Comparison of ENCODE assay signal across 22 cellular contexts in the genomic region with DNA sequence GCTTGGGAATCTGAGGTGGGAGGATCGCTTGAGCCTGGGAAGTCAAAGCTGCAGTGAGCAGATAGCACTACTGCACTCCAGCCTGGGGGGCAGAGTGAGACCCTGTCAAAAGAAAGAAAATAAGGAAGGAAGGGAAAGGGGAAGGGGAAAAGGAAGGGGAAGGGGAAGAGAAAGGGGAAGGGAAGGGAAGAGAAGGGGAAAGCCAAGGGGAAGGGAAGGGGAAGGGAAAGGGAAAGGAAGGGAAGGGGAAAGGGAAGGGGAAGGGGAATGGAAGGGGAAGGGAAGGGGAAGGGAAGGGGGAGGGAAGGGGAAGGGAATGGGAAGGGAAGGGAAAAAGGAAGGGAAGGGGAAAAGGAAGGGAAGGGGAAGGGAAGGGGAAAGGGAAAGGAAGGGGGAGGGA. TPM values are rescaled to one million over a fixed set of nuclear protein-coding genes. Genes with fewer than 3 reads are reported as not detected.
DNase-seq lines count a peak whose midpoint lies in the region; ATAC-seq and TF ChIP-seq lines count a peak whose summit lies in the region.
"Had no signal": no experiment of that assay in that cellular context is flagged by ENCODE, and none has a peak within 500 bp of the region (broad histone marks: within the 10 kb centered on the region; RNA-seq: fewer than 3 reads in every experiment).

No MANE protein-coding gene starts in this region.

- no peak for TF ChIP-seq CTCF in sigmoid colon (IDR thresholded peaks at IDR 0.05)
- no peak for TF ChIP-seq CTCF in suprapubic skin (IDR thresholded peaks at IDR 0.05)

- H3K36me3 ChIP-seq in sigmoid colon, result peaks cover 0 to 45% (median 4%) of the 10 kb centered on the region in 4 donors
- peaks cover 23% of the 10 kb centered on the region for H3K36me3 ChIP-seq in suprapubic skin
- H3K36me3 ChIP-seq: BE2C had no signal

- no peak overlapping the region for H3K4me3 Mint-ChIP-seq in activated CD4-positive, alpha-beta T cell treated with anti-CD3 and anti-CD28 coated beads, Interleukin-2, amount 10 ng/mL, durations not matched to agents 24 days and 14 days
- H3K4me3 Mint-ChIP-seq in activated CD4-positive, alpha-beta T cell treated with anti-CD3 and anti-CD28 coated beads for 36 hours, result no peak overlapping the region
- H3K4me3 Mint-ChIP-seq in effector memory CD8-positive, alpha-beta T cell, result no peak overlapping the region
- no peak overlapping the region for H3K4me3 Mint-ChIP-seq in memory B cell
- H3K4me3 Mint-ChIP-seq in stimulated activated effector memory CD8-positive, alpha-beta T cell treated with anti-CD3 and anti-CD28 coated beads, Interleukin-12 subunit alpha, Interleukin-12 subunit beta, amount 100 ng/mL, for 72 hours, result no peak overlapping the region
- H3K4me3 Mint-ChIP-seq: CD14-positive monocyte; CD4-positive, alpha-beta T cell; CD8-positive, alpha-beta memory T cell; GM23338; H9 had no signal

- no peaks in the 10 kb centered on the region for H3K27me3 Mint-ChIP-seq in activated CD4-positive, alpha-beta T cell treated with anti-CD3 and anti-CD28 coated beads, Interleukin-2, amount 10 ng/mL, durations not matched to agents 24 days and 14 days
- no peaks in the 10 kb centered on the region for H3K27me3 Mint-ChIP-seq in activated CD4-positive, alpha-beta T cell treated with anti-CD3 and anti-CD28 coated beads for 36 hours
- no peaks in the 10 kb centered on the region for H3K27me3 Mint-ChIP-seq in effector memory CD8-positive, alpha-beta T cell
- no peaks in the 10 kb centered on the region for H3K27me3 Mint-ChIP-seq in memory B cell
- H3K27me3 Mint-ChIP-seq: CD4-positive, alpha-beta T cell; CD8-positive, alpha-beta memory T cell had no signal

- H3K27ac ChIP-seq in sigmoid colon (no peak overlapping the region), suprapubic skin (no peak overlapping the region)
- H3K27ac ChIP-seq: 22Rv1; BLaER1 treated with 17β-estradiol and CSF1 and Interleukin-3, amounts not matched to agents 10 nM and 100 nM had no signal

- POLR2A ChIA-PET in activated CD4-positive, alpha-beta T cell treated with anti-CD3 and anti-CD28 coated beads for 36 hours (lab: Charles Lee), result interaction anchor here (0.7 kb wide), 1 partner anchor 33 kb away, joined by 5 read pairs; no protein-coding TSS in a partner anchor

- H3K4me3 ChIP-seq in sigmoid colon, result no peak overlapping the region
- H3K4me3 ChIP-seq in suprapubic skin, result no peak overlapping the region
- H3K4me3 ChIP-seq: BLaER1 treated with 17β-estradiol and CSF1 and Interleukin-3, amounts not matched to agents 10 nM and 100 nM; GM12878; GM23338 had no signal

- TF ChIP-seq EP300 in sigmoid colon (IDR thresholded peaks at IDR 0.05), result no peak
- TF ChIP-seq EP300 in suprapubic skin (IDR thresholded peaks at IDR 0.05), result no peak

- H3K4me1 Mint-ChIP-seq in activated CD4-positive, alpha-beta T cell treated with anti-CD3 and anti-CD28 coated beads, Interleukin-2, amount 10 ng/mL, durations not matched to agents 24 days and 14 days, result no peaks in the 10 kb centered on the region
- peaks cover 3% of the 10 kb centered on the region for H3K4me1 Mint-ChIP-seq in activated CD4-positive, alpha-beta T cell treated with anti-CD3 and anti-CD28 coated beads for 36 hours
- no peaks in the 10 kb centered on the region for H3K4me1 Mint-ChIP-seq in effector memory CD8-positive, alpha-beta T cell (ENCODE audit: low read depth in 2 of 2)
- peaks cover 12% of the 10 kb centered on the region for H3K4me1 Mint-ChIP-seq in memory B cell
- H3K4me1 Mint-ChIP-seq in stimulated activated effector memory CD8-positive, alpha-beta T cell treated with anti-CD3 and anti-CD28 coated beads, Interleukin-12 subunit alpha, Interleukin-12 subunit beta, amount 100 ng/mL, for 72 hours, result peaks cover 5% of the 10 kb centered on the region
- H3K4me1 Mint-ChIP-seq: CD8-positive, alpha-beta memory T cell; GM23338 had no signal

- H3K27me3 ChIP-seq in sigmoid colon (no peaks in the 10 kb centered on the region), suprapubic skin (no peaks in the 10 kb centered on the region)
- H3K27me3 ChIP-seq: BE2C; BLaER1 treated with 17β-estradiol and CSF1 and Interleukin-3, amounts not matched to agents 10 nM and 100 nM had no signal

- no peak for TF ChIP-seq POLR2A in sigmoid colon (IDR thresholded peaks at IDR 0.05)
- no peak for TF ChIP-seq POLR2A in suprapubic skin (IDR thresholded peaks at IDR 0.05)

- H3K9me3 Mint-ChIP-seq in activated CD4-positive, alpha-beta T cell treated with anti-CD3 and anti-CD28 coated beads, Interleukin-2, amount 10 ng/mL, durations not matched to agents 24 days and 14 days, result peaks cover 4% of the 10 kb centered on the region
- H3K9me3 Mint-ChIP-seq in activated CD4-positive, alpha-beta T cell treated with anti-CD3 and anti-CD28 coated beads for 36 hours (ENCODE audit: low read depth), result no peaks in the 10 kb centered on the region
- no peaks in the 10 kb centered on the region for H3K9me3 Mint-ChIP-seq in effector memory CD8-positive, alpha-beta T cell
- no peaks in the 10 kb centered on the region for H3K9me3 Mint-ChIP-seq in memory B cell
- no peaks in the 10 kb centered on the region for H3K9me3 Mint-ChIP-seq in stimulated activated effector memory CD8-positive, alpha-beta T cell treated with anti-CD3 and anti-CD28 coated beads, Interleukin-12 subunit alpha, Interleukin-12 subunit beta, amount 100 ng/mL, for 72 hours
- H3K9me3 Mint-ChIP-seq: CD4-positive, alpha-beta T cell; CD8-positive, alpha-beta memory T cell had no signal

- no peak for ATAC-seq in activated CD4-positive, alpha-beta T cell treated with anti-CD3 and anti-CD28 coated beads for 36 hours
- ATAC-seq in effector memory CD8-positive, alpha-beta T cell (replicated peaks), result no peak
- ATAC-seq in memory B cell (ENCODE audit: low read depth), result no peak
- no peak for ATAC-seq in stimulated activated effector memory CD8-positive, alpha-beta T cell treated with anti-CD3 and anti-CD28 coated beads, Interleukin-12 subunit alpha, Interleukin-12 subunit beta, amount 100 ng/mL, for 72 hours
- ATAC-seq: GM12878, GM23338 had no signal

- CTCF ChIA-PET in activated CD4-positive, alpha-beta T cell treated with anti-CD3 and anti-CD28 coated beads for 36 hours (lab: Charles Lee), result no interaction called here

- peak overlapping the region; percentile 72 for H3K27ac Mint-ChIP-seq in activated CD4-positive, alpha-beta T cell treated with anti-CD3 and anti-CD28 coated beads, Interleukin-2, amount 10 ng/mL, durations not matched to agents 24 days and 14 days
- H3K27ac Mint-ChIP-seq in activated CD4-positive, alpha-beta T cell treated with anti-CD3 and anti-CD28 coated beads for 36 hours, result no peak overlapping the region
- peak overlapping the region; percentile 88 to 92 for H3K27ac Mint-ChIP-seq in effector memory CD8-positive, alpha-beta T cell
- H3K27ac Mint-ChIP-seq in memory B cell, result peak overlapping the region; percentile 31
- H3K27ac Mint-ChIP-seq in stimulated activated effector memory CD8-positive, alpha-beta T cell treated with anti-CD3 and anti-CD28 coated beads, Interleukin-12 subunit alpha, Interleukin-12 subunit beta, amount 100 ng/mL, for 72 hours, result peak overlapping the region; percentile 76
- H3K27ac Mint-ChIP-seq: CD4-positive, alpha-beta T cell; CD8-positive, alpha-beta memory T cell; GM23338; H9 had no signal

- intact Hi-C loops in activated CD4-positive, alpha-beta T cell treated with anti-CD3 and anti-CD28 coated beads, Interleukin-2, amount 10 ng/mL, durations not matched to agents 24 days and 14 days (cut with micrococcal nuclease), result no loop called here
- intact Hi-C loops in activated CD4-positive, alpha-beta T cell treated with anti-CD3 and anti-CD28 coated beads for 36 hours (cut with DNase I, micrococcal nuclease), result no loop called here
- intact Hi-C loops in sigmoid colon (cut with DNase I), result no loop called here

- no peaks in the 10 kb centered on the region for H3K4me1 ChIP-seq in sigmoid colon
- no peaks in the 10 kb centered on the region for H3K4me1 ChIP-seq in suprapubic skin
- H3K4me1 ChIP-seq: BE2C had no signal

- WGBS in sigmoid colon, 2 donors, result 96 to 100% methylated on average over 1 of the region's 1 CpG
- WGBS in suprapubic skin, result 94% methylated on average over 1 of the region's 1 CpG

- H3K9me3 ChIP-seq in sigmoid colon (no peaks in the 10 kb centered on the region), suprapubic skin (no peaks in the 10 kb centered on the region)
- H3K9me3 ChIP-seq: BE2C had no signal

- peaks cover 47% of the 10 kb centered on the region for H3K36me3 Mint-ChIP-seq in activated CD4-positive, alpha-beta T cell treated with anti-CD3 and anti-CD28 coated beads, Interleukin-2, amount 10 ng/mL, durations not matched to agents 24 days and 14 days (ENCODE audit: low read depth)
- peaks cover 38% of the 10 kb centered on the region for H3K36me3 Mint-ChIP-seq in activated CD4-positive, alpha-beta T cell treated with anti-CD3 and anti-CD28 coated beads for 36 hours (ENCODE audit: low read depth)
- H3K36me3 Mint-ChIP-seq in effector memory CD8-positive, alpha-beta T cell (ENCODE audit: insufficient read depth), result peaks cover 36% of the 10 kb centered on the region
- peaks cover 40% of the 10 kb centered on the region for H3K36me3 Mint-ChIP-seq in memory B cell
- H3K36me3 Mint-ChIP-seq in stimulated activated effector memory CD8-positive, alpha-beta T cell treated with anti-CD3 and anti-CD28 coated beads, Interleukin-12 subunit alpha, Interleukin-12 subunit beta, amount 100 ng/mL, for 72 hours, result peaks cover 40% of the 10 kb centered on the region

- DNase-seq in activated CD4-positive, alpha-beta T cell treated with anti-CD3 and anti-CD28 coated beads, Interleukin-2, amount 10 ng/mL, durations not matched to agents 24 days and 14 days, result no peak
- DNase-seq in activated CD4-positive, alpha-beta T cell treated with anti-CD3 and anti-CD28 coated beads for 36 hours, result no peak
- DNase-seq in effector memory CD8-positive, alpha-beta T cell, result no peak
- DNase-seq in memory B cell (ENCODE audit: low spot score in 2 of 2) (no peak), sigmoid colon (no peak), suprapubic skin (ENCODE audit: low spot score in 2 of 2) (no peak), NCI-H146 (lab: John Stamatoyannopoulos, UW) (no peak)
- no peak for DNase-seq in stimulated activated effector memory CD8-positive, alpha-beta T cell treated with anti-CD3 and anti-CD28 coated beads, Interleukin-12 subunit alpha, Interleukin-12 subunit beta, amount 100 ng/mL, for 72 hours (ENCODE audit: low spot score in 2 of 2)
- DNase-seq: AML-193; BE2C; CD4-positive, alpha-beta T cell; CD8-positive, alpha-beta memory T cell; DMS 273 treated with DMSO at 0.1 percent for 48 hours; DMS79; EL; GDM1; H9 had no signal

RNA-seq across cellular contexts. Expression of gene ARHGAP19, which starts 41.5 kb away (rescaled TPM):
- 26.4 and 30.7 TPM in 2 replicates for total RNA-seq in activated CD4-positive, alpha-beta T cell treated with anti-CD3 and anti-CD28 coated beads, Interleukin-2, amount 10 ng/mL, durations not matched to agents 24 days and 14 days
- 10 to 100 TPM; 55.9 to 70.2 TPM for total RNA-seq in activated CD4-positive, alpha-beta T cell treated with anti-CD3 and anti-CD28 coated beads for 36 hours
- total RNA-seq in sigmoid colon (1 to 10 TPM; 4.2 to 9.1 (median 7.3) TPM), suprapubic skin (10 to 100 TPM in 3 of 4 donors, 1 to 10 TPM in 1; 8.0 to 12.8 (median 11.2) TPM)
- 1 to 10 TPM; 3.0 to 6.0 (median 4.8) TPM for polyA plus RNA-seq in sigmoid colon
